Comparison of ENCODE assay signal across 1 cellular context in the genomic region with DNA sequence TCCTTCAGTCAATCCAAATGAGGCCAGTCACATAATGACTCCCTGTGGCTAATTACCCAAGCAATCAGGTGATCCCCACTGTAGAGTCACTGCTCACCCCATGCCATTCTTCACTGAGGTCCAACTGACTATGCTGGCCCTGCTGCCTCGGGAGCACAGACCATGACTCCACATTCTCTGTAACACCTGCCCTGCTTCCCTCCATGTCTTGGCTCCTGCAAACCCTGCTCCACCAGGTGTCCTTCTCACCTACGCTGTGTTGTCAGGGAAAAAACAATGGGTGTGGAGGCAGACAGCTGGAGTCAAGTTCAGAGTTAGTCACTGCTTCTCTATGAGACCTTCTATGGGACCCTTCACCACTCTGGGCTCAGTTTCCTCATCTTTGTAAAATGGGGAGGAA.
TF ChIP-seq lines count a peak whose summit lies in the region.

No MANE protein-coding gene starts in this region.

TF ChIP-seq in H1, 55 proteins besides CTCF, POLR2A, EP300 and RAD21:
- TF ChIP-seq TAF1 (IDR thresholded peaks at IDR 0.05; ENCODE audit: low read depth, low read length), result no peak
- TF ChIP-seq KDM4A (IDR thresholded peaks at IDR 0.05; ENCODE audit: low read depth, low read length, severe bottlenecking), result no peak
- TF ChIP-seq RBBP5 (IDR thresholded peaks at IDR 0.05; ENCODE audit: borderline replicate concordance, low read depth, low read length), result no peak
- no peak for TF ChIP-seq JUN (IDR thresholded peaks at IDR 0.05; ENCODE audit: low read depth, low read length)
- TF ChIP-seq, protein P1, sequence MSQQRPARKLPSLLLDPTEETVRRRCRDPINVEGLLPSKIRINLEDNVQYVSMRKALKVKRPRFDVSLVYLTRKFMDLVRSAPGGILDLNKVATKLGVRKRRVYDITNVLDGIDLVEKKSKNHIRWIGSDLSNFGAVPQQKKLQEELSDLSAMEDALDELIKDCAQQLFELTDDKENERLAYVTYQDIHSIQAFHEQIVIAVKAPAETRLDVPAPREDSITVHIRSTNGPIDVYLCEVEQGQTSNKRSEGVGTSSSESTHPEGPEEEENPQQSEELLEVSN (IDR thresholded peaks at IDR 0.05), result peak; percentile 44; the same call in 1 of the 2 replicates
